Comparison of ENCODE assay signal across 18 cellular contexts in genomic region chr17:75237100-75238014, GRCh38. TPM values are rescaled to one million over a fixed set of nuclear protein-coding genes. Genes with fewer than 3 reads are reported as not detected.
DNase-seq lines count a peak whose midpoint lies in the region; ATAC-seq and TF ChIP-seq lines count a peak whose summit lies in the region.
"Had no signal": no experiment of that assay in that cellular context is flagged by ENCODE, and none has a peak within 500 bp of the region (broad histone marks: within the 10 kb centered on the region; RNA-seq: fewer than 3 reads in every experiment).

No MANE protein-coding gene starts in this region.

- H3K4me3 Mint-ChIP-seq in CD8-positive, alpha-beta T cell, result no peak overlapping the region
- H3K4me3 Mint-ChIP-seq in activated CD8-positive, alpha-beta T cell treated with anti-CD3 and anti-CD28 coated beads, Interleukin-2, amount 10 ng/mL, durations not matched to agents 7 days and 5 days, result no peak overlapping the region
- H3K4me3 Mint-ChIP-seq: T-helper 1 cell treated with Interleukin-12 subunit alpha and Interleukin-12 subunit beta and Interleukin-4 antibody, amounts not matched to agents 30 μg/mL and 1 μg/mL, for 36 hours had no signal

- H3K27ac Mint-ChIP-seq in CD8-positive, alpha-beta T cell, result peak overlapping the region; percentile 61
- H3K27ac Mint-ChIP-seq in activated CD8-positive, alpha-beta T cell treated with anti-CD3 and anti-CD28 coated beads, Interleukin-2, amount 10 ng/mL, durations not matched to agents 7 days and 5 days, result peak overlapping the region; percentile 34
- H3K27ac Mint-ChIP-seq: T-helper 1 cell treated with Interleukin-12 subunit alpha and Interleukin-12 subunit beta and Interleukin-4 antibody, amounts not matched to agents 30 μg/mL and 1 μg/mL, for 36 hours had no signal

- H3K9me3 Mint-ChIP-seq in CD8-positive, alpha-beta T cell, result no peaks in the 10 kb centered on the region
- no peaks in the 10 kb centered on the region for H3K9me3 Mint-ChIP-seq in activated CD8-positive, alpha-beta T cell treated with anti-CD3 and anti-CD28 coated beads, Interleukin-2, amount 10 ng/mL, durations not matched to agents 7 days and 5 days (ENCODE audit: insufficient read depth)
- H3K9me3 Mint-ChIP-seq: T-helper 1 cell treated with Interleukin-12 subunit alpha and Interleukin-12 subunit beta and Interleukin-4 antibody, amounts not matched to agents 30 μg/mL and 1 μg/mL, for 36 hours had no signal

- peak overlapping the region; percentile 29; the same call in 1 of the 2 replicates for H3K27ac ChIP-seq in 22Rv1
- no peak overlapping the region for H3K27ac ChIP-seq in CD8-positive, alpha-beta T cell (ENCODE audit: low read depth, low read length)
- peak overlapping the region; percentile 77 for H3K27ac ChIP-seq in left ventricle myocardium inferior (replicated peaks)
- H3K27ac ChIP-seq in gastroesophageal sphincter, result peak overlapping the region in 1 of 4 donors; percentile 53
- H3K27ac ChIP-seq: colonic mucosa, stomach had no signal

- intact Hi-C loops in CD8-positive, alpha-beta T cell (cut with DNase I, micrococcal nuclease), result loop anchor here (1.0 to 2.0 kb wide), 2 partner anchors 123 to 315 kb away; partner anchors contain the start of gene USH1G (in 1 of the 2)
- intact Hi-C loops in left ventricle myocardium inferior (cut with micrococcal nuclease), result no loop called here

- TF ChIP-seq POLR2A in gastroesophageal sphincter (IDR thresholded peaks at IDR 0.05), result no peak

- TF ChIP-seq CTCF in 22Rv1 (IDR thresholded peaks at IDR 0.05) (no peak), left ventricle myocardium inferior (IDR thresholded peaks at IDR 0.05; ENCODE audit: borderline replicate concordance) (no peak), gastroesophageal sphincter (IDR thresholded peaks at IDR 0.05) (no peak)
- TF ChIP-seq CTCF in CD8-positive, alpha-beta T cell (IDR thresholded peaks at IDR 0.05), result no peak

- no peaks in the 10 kb centered on the region for H3K27me3 ChIP-seq in CD8-positive, alpha-beta T cell (ENCODE audit: insufficient read depth, low read length)
- H3K27me3 ChIP-seq in left ventricle myocardium inferior (ENCODE audit: low read depth), result no peaks in the 10 kb centered on the region
- no peaks in the 10 kb centered on the region for H3K27me3 ChIP-seq in gastroesophageal sphincter
- H3K27me3 ChIP-seq: colonic mucosa, neutrophil, stomach had no signal

- CTCF ChIA-PET in CD8-positive, alpha-beta T cell (lab: Charles Lee), result interaction anchor here (0.9 to 6.0 kb wide), 7 partner anchors 13 to 295 kb away, joined by 3 to 38 read pairs (median 6); partner anchors contain the start of gene MIF4GD
- CTCF ChIA-PET in activated CD8-positive, alpha-beta T cell treated with anti-CD3 and anti-CD28 coated beads, Interleukin-2, amount 10 ng/mL, durations not matched to agents 7 days and 5 days (lab: Charles Lee), result interaction anchor here (0.8 to 5.7 kb wide), 8 partner anchors 9 to 175 kb away, joined by 3 to 56 read pairs (median 4); no protein-coding TSS in a partner anchor

- ATAC-seq in CD8-positive, alpha-beta T cell, result no peak
- ATAC-seq in activated CD8-positive, alpha-beta T cell treated with anti-CD3 and anti-CD28 coated beads, Interleukin-2, amount 10 ng/mL, durations not matched to agents 7 days and 5 days, result no peak
- no peak for ATAC-seq in gastroesophageal sphincter

- no peak for DNase-seq in CD8-positive, alpha-beta T cell
- no peak for DNase-seq in activated CD8-positive, alpha-beta T cell treated with anti-CD3 and anti-CD28 coated beads, Interleukin-2, amount 10 ng/mL, durations not matched to agents 7 days and 5 days
- peak; percentile 33 for DNase-seq in left ventricle myocardium inferior
- no peak for DNase-seq in activated CD8-positive, alpha-beta memory T cell treated with anti-CD3 and anti-CD28 coated beads, Interleukin-2, amount 50 U/mL, for 4 hours
- DNase-seq in NCI-H446 treated with DMSO at 0.1 percent for 48 hours (lab: John Stamatoyannopoulos, UW), result no peak
- DNase-seq in GF-D8 (lab: John Stamatoyannopoulos, UW), result no peak
- DNase-seq: activated effector memory CD4-positive, alpha-beta T cell treated with Interleukin-2 at 50 U/mL for 16 hours; colonic mucosa; Karpas-422; NCI-H1092; NCI-H2081 treated with DMSO at 0.1 percent for 48 hours; NCI-H524 treated with DMSO at 0.1 percent for 48 hours; retina; stomach had no signal

- H3K4me1 ChIP-seq in CD8-positive, alpha-beta T cell (ENCODE audit: insufficient read depth, low read length), result peaks cover 6% of the 10 kb centered on the region
- peaks cover 44% of the 10 kb centered on the region for H3K4me1 ChIP-seq in left ventricle myocardium inferior
- peaks cover 0 to 15% (median 0%) of the 10 kb centered on the region in 3 donors for H3K4me1 ChIP-seq in gastroesophageal sphincter
- H3K4me1 ChIP-seq: colonic mucosa had no signal

- H3K9me3 ChIP-seq in CD8-positive, alpha-beta T cell (ENCODE audit: low read length), result no peaks in the 10 kb centered on the region
- no peaks in the 10 kb centered on the region for H3K9me3 ChIP-seq in left ventricle myocardium inferior (replicated peaks)
- H3K9me3 ChIP-seq in gastroesophageal sphincter, result no peaks in the 10 kb centered on the region
- H3K9me3 ChIP-seq: colonic mucosa, neutrophil, stomach had no signal

- H3K4me3 ChIP-seq in CD8-positive, alpha-beta T cell (ENCODE audit: low read depth, low read length), result no peak overlapping the region
- H3K4me3 ChIP-seq in left ventricle myocardium inferior (no peak overlapping the region), gastroesophageal sphincter (no peak overlapping the region)
- H3K4me3 ChIP-seq: colonic mucosa, stomach had no signal

- POLR2A ChIA-PET in CD8-positive, alpha-beta T cell (lab: Charles Lee), result interaction anchor here (2.0 kb wide), 1 partner anchor 24 kb away, joined by 5 read pairs; the partner anchor contains the start of genes GGA3 and MRPS7
- POLR2A ChIA-PET in activated CD8-positive, alpha-beta T cell treated with anti-CD3 and anti-CD28 coated beads, Interleukin-2, amount 10 ng/mL, durations not matched to agents 7 days and 5 days (lab: Charles Lee), result interaction anchor here (0.5 to 1.2 kb wide), 3 partner anchors 10 to 34 kb away, joined by 3 read pairs; no protein-coding TSS in a partner anchor

- no peak for TF ChIP-seq EP300 in gastroesophageal sphincter (IDR thresholded peaks at IDR 0.05)

- 70 to 71% methylated on average over 2 to 4 of the region's 12 CpGs for WGBS in gastroesophageal sphincter (ENCODE audit: low coverage in 1 of 2), 2 donors

- peaks cover 77% of the 10 kb centered on the region for H3K36me3 Mint-ChIP-seq in CD8-positive, alpha-beta T cell
- peaks cover 65% of the 10 kb centered on the region for H3K36me3 Mint-ChIP-seq in activated CD8-positive, alpha-beta T cell treated with anti-CD3 and anti-CD28 coated beads, Interleukin-2, amount 10 ng/mL, durations not matched to agents 7 days and 5 days (ENCODE audit: low read depth)

- H3K4me1 Mint-ChIP-seq in CD8-positive, alpha-beta T cell (ENCODE audit: low read depth), result peaks cover 15% of the 10 kb centered on the region
- peaks cover 10% of the 10 kb centered on the region for H3K4me1 Mint-ChIP-seq in activated CD8-positive, alpha-beta T cell treated with anti-CD3 and anti-CD28 coated beads, Interleukin-2, amount 10 ng/mL, durations not matched to agents 7 days and 5 days (ENCODE audit: low read depth)

- peaks cover 76% of the 10 kb centered on the region for H3K36me3 ChIP-seq in CD8-positive, alpha-beta T cell (ENCODE audit: insufficient read depth, low read length)
- H3K36me3 ChIP-seq in left ventricle myocardium inferior (peaks cover 98% of the 10 kb centered on the region), gastroesophageal sphincter (peaks cover 0 to 100% of the 10 kb centered on the region in 2 donors)

- H3K27me3 Mint-ChIP-seq in CD8-positive, alpha-beta T cell (ENCODE audit: low read depth), result no peaks in the 10 kb centered on the region
- H3K27me3 Mint-ChIP-seq in activated CD8-positive, alpha-beta T cell treated with anti-CD3 and anti-CD28 coated beads, Interleukin-2, amount 10 ng/mL, durations not matched to agents 7 days and 5 days (ENCODE audit: low read depth), result no peaks in the 10 kb centered on the region

RNA-seq across cellular contexts. Expression of gene GGA3, which starts 24.0 kb away (rescaled TPM):
- total RNA-seq in CD8-positive, alpha-beta T cell, result 100 to 1,000 TPM; 103 to 107 TPM
- total RNA-seq in activated CD8-positive, alpha-beta T cell treated with anti-CD3 and anti-CD28 coated beads, Interleukin-2, amount 10 ng/mL, durations not matched to agents 7 days and 5 days, result 10 to 100 TPM; 65.7 to 75.4 TPM
- total RNA-seq in left ventricle myocardium inferior (18.8 TPM), gastroesophageal sphincter (10 to 100 TPM; 19.5 to 27.8 (median 24.5) TPM)

RNA-seq across cellular contexts. Expression of gene MRPS7, which starts 24.3 kb away (rescaled TPM):
- 10 to 100 TPM; 42.0 to 43.9 TPM for total RNA-seq in CD8-positive, alpha-beta T cell
- 10 to 100 TPM; 62.1 to 66.1 TPM for total RNA-seq in activated CD8-positive, alpha-beta T cell treated with anti-CD3 and anti-CD28 coated beads, Interleukin-2, amount 10 ng/mL, durations not matched to agents 7 days and 5 days
- 115 TPM for total RNA-seq in left ventricle myocardium inferior
- total RNA-seq in gastroesophageal sphincter, result 10 to 100 TPM; 35.0 to 46.4 (median 38.3) TPM

RNA-seq across cellular contexts. Expression of gene NUP85, which starts 31.9 kb away (rescaled TPM):
- 10 to 100 TPM; 57.4 to 65.3 TPM for total RNA-seq in CD8-positive, alpha-beta T cell
- 100 to 1,000 TPM; 135 TPM for total RNA-seq in activated CD8-positive, alpha-beta T cell treated with anti-CD3 and anti-CD28 coated beads, Interleukin-2, amount 10 ng/mL, durations not matched to agents 7 days and 5 days
- total RNA-seq in left ventricle myocardium inferior (21.2 TPM), gastroesophageal sphincter (10 to 100 TPM; 19.6 to 62.3 (median 22.3) TPM)

RNA-seq across cellular contexts. Expression of gene MIF4GD, which starts 33.7 kb away (rescaled TPM):
- total RNA-seq in CD8-positive, alpha-beta T cell, result 10 to 100 TPM; 30.9 to 32.7 TPM
- total RNA-seq in activated CD8-positive, alpha-beta T cell treated with anti-CD3 and anti-CD28 coated beads, Interleukin-2, amount 10 ng/mL, durations not matched to agents 7 days and 5 days, result 10 to 100 TPM; 52.1 to 56.3 TPM
- total RNA-seq in left ventricle myocardium inferior (11.9 TPM), gastroesophageal sphincter (10 to 100 TPM; 28.5 to 50.7 (median 44.4) TPM)

RNA-seq across cellular contexts. Expression of gene SLC25A19, which starts 51.9 kb away (rescaled TPM):
- total RNA-seq in CD8-positive, alpha-beta T cell, result 10 to 100 TPM; 14.4 to 14.8 TPM
- 10 to 100 TPM; 41.1 to 43.6 TPM for total RNA-seq in activated CD8-positive, alpha-beta T cell treated with anti-CD3 and anti-CD28 coated beads, Interleukin-2, amount 10 ng/mL, durations not matched to agents 7 days and 5 days
- total RNA-seq in left ventricle myocardium inferior, result 16.0 TPM
- total RNA-seq in gastroesophageal sphincter, result 10 to 100 TPM in 3 of 4 donors, 1 to 10 TPM in 1; 7.3 to 14.5 (median 13.4) TPM
